In the genomic region with DNA sequence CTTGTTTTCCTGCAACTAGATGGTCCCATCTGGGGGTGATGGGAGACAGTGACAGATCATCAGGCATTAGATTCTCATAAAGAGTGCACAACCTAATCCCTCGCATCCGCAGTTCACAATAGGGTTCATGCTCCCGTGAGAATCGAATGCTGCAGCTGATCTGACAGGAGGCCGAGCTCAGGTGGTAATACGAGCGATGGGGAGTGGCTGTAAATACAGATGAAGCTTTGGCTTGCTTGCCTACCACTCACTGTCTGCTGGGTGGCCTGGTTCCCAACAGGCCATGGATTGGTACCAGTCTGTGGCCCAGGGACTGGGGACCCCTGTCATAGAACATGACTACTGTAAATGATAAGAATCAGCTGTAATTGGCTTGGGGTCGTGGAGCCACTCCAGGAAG, we compare ENCODE assay signal across 22 cellular contexts. TPM values are rescaled to one million over a fixed set of nuclear protein-coding genes. Genes with fewer than 3 reads are reported as not detected.
A peak's percentile ranks its signal among the peaks of the same experiment; 100 is the strongest.
DNase-seq lines count a peak whose midpoint lies in the region; TF ChIP-seq lines count a peak whose summit lies in the region.
"Had no signal": no experiment of that assay in that cellular context is flagged by ENCODE, and none has a peak within 500 bp of the region (broad histone marks: within the 10 kb centered on the region; RNA-seq: fewer than 3 reads in every experiment).

No MANE protein-coding gene starts in this region.

- DNase-seq in activated CD4-positive, alpha-beta T cell treated with anti-CD3 and anti-CD28 coated beads, Interleukin-2, amount 10 ng/mL, durations not matched to agents 7 days and 5 days = no peak
- no peak for DNase-seq in activated CD4-positive, alpha-beta T cell treated with anti-CD3 and anti-CD28 coated beads, Interleukin-2, amount 50 U/mL, for 48 hours
- DNase-seq in HL-60 (ENCODE audit: low read depth in 1 of 2, low spot score in 1 of 2) (no peak), spleen (peak; percentile 51), HEK293T (ENCODE audit: extremely low spot score) (no peak)
- no peak for DNase-seq in activated naive CD8-positive, alpha-beta T cell treated with anti-CD3 and anti-CD28 coated beads for 36 hours
- no peak for DNase-seq in central memory CD4-positive, alpha-beta T cell
- DNase-seq in activated CD8-positive, alpha-beta memory T cell treated with anti-CD3 and anti-CD28 coated beads for 24 hours = no peak
- DNase-seq: anterior cingulate cortex, NCI-H187, NCI-H226, ovary, stomach had no signal

- H3K4me3 ChIP-seq in HL-60 (replicated peaks; ENCODE audit: insufficient read depth, low read length) (no peak overlapping the region), spleen (no peak overlapping the region)
- H3K4me3 ChIP-seq: A549, ovary, stomach had no signal

- H3K4me1 Mint-ChIP-seq in activated CD4-positive, alpha-beta T cell treated with anti-CD3 and anti-CD28 coated beads, Interleukin-2, amount 10 ng/mL, durations not matched to agents 7 days and 5 days = peaks cover 41% of the 10 kb centered on the region
- peaks cover 28% of the 10 kb centered on the region for H3K4me1 Mint-ChIP-seq in activated naive CD8-positive, alpha-beta T cell treated with anti-CD3 and anti-CD28 coated beads for 36 hours

- H3K36me3 Mint-ChIP-seq in activated CD4-positive, alpha-beta T cell treated with anti-CD3 and anti-CD28 coated beads, Interleukin-2, amount 10 ng/mL, durations not matched to agents 7 days and 5 days (ENCODE audit: low read depth) = peaks cover 4% of the 10 kb centered on the region
- H3K36me3 Mint-ChIP-seq in activated naive CD8-positive, alpha-beta T cell treated with anti-CD3 and anti-CD28 coated beads for 36 hours = peaks cover 4% of the 10 kb centered on the region

- H3K27ac Mint-ChIP-seq in activated CD4-positive, alpha-beta T cell treated with anti-CD3 and anti-CD28 coated beads, Interleukin-2, amount 10 ng/mL, durations not matched to agents 7 days and 5 days = peak overlapping the region; percentile 88
- peak overlapping the region; percentile 89 for H3K27ac Mint-ChIP-seq in activated naive CD8-positive, alpha-beta T cell treated with anti-CD3 and anti-CD28 coated beads for 36 hours

- peak overlapping the region; percentile 24 for H3K4me3 Mint-ChIP-seq in activated CD4-positive, alpha-beta T cell treated with anti-CD3 and anti-CD28 coated beads, Interleukin-2, amount 10 ng/mL, durations not matched to agents 7 days and 5 days
- no peak overlapping the region for H3K4me3 Mint-ChIP-seq in activated naive CD8-positive, alpha-beta T cell treated with anti-CD3 and anti-CD28 coated beads for 36 hours

- H3K9me3 Mint-ChIP-seq in activated CD4-positive, alpha-beta T cell treated with anti-CD3 and anti-CD28 coated beads, Interleukin-2, amount 10 ng/mL, durations not matched to agents 7 days and 5 days = peaks cover 4% of the 10 kb centered on the region
- H3K9me3 Mint-ChIP-seq in activated naive CD8-positive, alpha-beta T cell treated with anti-CD3 and anti-CD28 coated beads for 36 hours = peaks cover 2% of the 10 kb centered on the region

- H3K36me3 ChIP-seq in spleen = no peaks in the 10 kb centered on the region
- H3K36me3 ChIP-seq: ovary, stomach had no signal

- no peaks in the 10 kb centered on the region for H3K27me3 Mint-ChIP-seq in activated CD4-positive, alpha-beta T cell treated with anti-CD3 and anti-CD28 coated beads, Interleukin-2, amount 10 ng/mL, durations not matched to agents 7 days and 5 days
- H3K27me3 Mint-ChIP-seq in activated naive CD8-positive, alpha-beta T cell treated with anti-CD3 and anti-CD28 coated beads for 36 hours = no peaks in the 10 kb centered on the region

- no peaks in the 10 kb centered on the region for H3K27me3 ChIP-seq in HL-60 (ENCODE audit: insufficient read depth, poor library complexity, severe bottlenecking)
- H3K27me3 ChIP-seq in spleen (replicated peaks in 1 of 7) = no peaks in the 10 kb centered on the region
- H3K27me3 ChIP-seq: ovary, stomach had no signal

- TF ChIP-seq CTCF in HL-60 (IDR thresholded peaks at IDR 0.05; ENCODE audit: insufficient read depth, low read length) = no peak
- no peak for TF ChIP-seq CTCF in spleen (IDR thresholded peaks at IDR 0.05 in 8 of 11, conservative IDR thresholded peaks at IDR 0.05 in 3 of 11)

- CTCF ChIA-PET in activated CD4-positive, alpha-beta T cell treated with anti-CD3 and anti-CD28 coated beads, Interleukin-2, amount 10 ng/mL, durations not matched to agents 7 days and 5 days (lab: Charles Lee) = interaction anchor here (0.7 to 10.2 kb wide), 7 partner anchors 12 to 1518 kb away, joined by 3 to 58 read pairs (median 4); no protein-coding TSS in a partner anchor
- CTCF ChIA-PET in HEK293T (lab: Yijun Ruan, JAX) = interaction anchor here (0.5 to 1.3 kb wide), 2 partner anchors 25 to 101 kb away, joined by 3 read pairs; no protein-coding TSS in a partner anchor

- peaks cover 0 to 45% (median 17%) of the 10 kb centered on the region in 6 donors for H3K4me1 ChIP-seq in spleen
- H3K4me1 ChIP-seq: stomach had no signal

- peak overlapping the region; percentile 78 for H3K27ac ChIP-seq in HL-60 (replicated peaks)
- H3K27ac ChIP-seq in spleen = peak overlapping the region in 5 of 8 donors; percentile 26 to 75 (median 54)
- H3K27ac ChIP-seq: A549, ovary, stomach had no signal

- TF ChIP-seq POLR2A in spleen (IDR thresholded peaks at IDR 0.05) = no peak

- POLR2A ChIA-PET in activated CD4-positive, alpha-beta T cell treated with anti-CD3 and anti-CD28 coated beads, Interleukin-2, amount 10 ng/mL, durations not matched to agents 7 days and 5 days (lab: Charles Lee) = interaction anchor here (0.6 to 2.5 kb wide), 2 partner anchors 17 to 78 kb away, joined by 3 to 12 read pairs; no protein-coding TSS in a partner anchor
- POLR2A ChIA-PET in HEK293T (lab: Yijun Ruan, JAX) = interaction anchor here (4.6 kb wide), 1 partner anchor 17 kb away, joined by 23 read pairs; no protein-coding TSS in a partner anchor

- H3K9me3 ChIP-seq in spleen = no peaks in the 10 kb centered on the region
- H3K9me3 ChIP-seq: A549, ovary, stomach had no signal

- 78 to 91% (median 85%) methylated on average over 7 to 8 of the region's 8 CpGs for WGBS in spleen, 5 donors

- intact Hi-C loops in spleen (cut with DNase I; ENCODE audit: low total_unique reads) = no loop called here

TF ChIP-seq in HEK293T, 16 proteins besides CTCF, POLR2A, EP300 and RAD21:
- no peak for TF ChIP-seq NFRKB (IDR thresholded peaks at IDR 0.05)
- TF ChIP-seq LEF1 (IDR thresholded peaks at IDR 0.05; ENCODE audit: borderline replicate concordance) = no peak
- TF ChIP-seq ZNF384 (IDR thresholded peaks at IDR 0.05) = no peak
- no peak for TF ChIP-seq ELF4 (IDR thresholded peaks at IDR 0.05)
- no peak for TF ChIP-seq TARDBP (IDR thresholded peaks at IDR 0.05)
- TF ChIP-seq FOXA1 (IDR thresholded peaks at IDR 0.05) = no peak
- no peak for TF ChIP-seq CTBP1 (IDR thresholded peaks at IDR 0.05; ENCODE audit: borderline replicate concordance)
- no peak for TF ChIP-seq L3MBTL2 (conservative IDR thresholded peaks at IDR 0.05)
- no peak for TF ChIP-seq ARNT (IDR thresholded peaks at IDR 0.05)
- TF ChIP-seq BHLHE40 (IDR thresholded peaks at IDR 0.05; ENCODE audit: borderline replicate concordance) = no peak
- TF ChIP-seq FOXM1 (IDR thresholded peaks at IDR 0.05; ENCODE audit: borderline replicate concordance) = no peak
- TF ChIP-seq FOXK2 (IDR thresholded peaks at IDR 0.05) = no peak
- no peak for TF ChIP-seq PKNOX1 (IDR thresholded peaks at IDR 0.05)
- TF ChIP-seq HDGF (IDR thresholded peaks at IDR 0.05; ENCODE audit: borderline replicate concordance) = no peak
- TF ChIP-seq SP1 (IDR thresholded peaks at IDR 0.05) = no peak
- no peak for TF ChIP-seq SUZ12 (IDR thresholded peaks at IDR 0.05)

RNA-seq across cellular contexts. Expression of gene WDR88, which starts 28.0 kb away (rescaled TPM):
- under 1 TPM in 1 of 2 experiments, not detected in 1; 0.27 TPM for total RNA-seq in activated CD4-positive, alpha-beta T cell treated with anti-CD3 and anti-CD28 coated beads, Interleukin-2, amount 10 ng/mL, durations not matched to agents 7 days and 5 days
- total RNA-seq in activated naive CD8-positive, alpha-beta T cell treated with anti-CD3 and anti-CD28 coated beads for 36 hours = under 1 TPM in 1 of 2 experiments, not detected in 1; 0.16 TPM
- total RNA-seq in spleen = not detected
- polyA plus RNA-seq in spleen = under 1 TPM in 1 of 3 donors, not detected in 2; 0.07 TPM
- total RNA-seq: frontal cortex, kidney epithelial cell, lung microvascular endothelial cell, myocyte, sciatic nerve, stomach, ureter had no signal
- polyA plus RNA-seq: BJ, esophagus, ovary, stomach had no signal

RNA-seq across cellular contexts. Expression of gene LRP3, which starts 34.2 kb away (rescaled TPM):
- total RNA-seq in activated CD4-positive, alpha-beta T cell treated with anti-CD3 and anti-CD28 coated beads, Interleukin-2, amount 10 ng/mL, durations not matched to agents 7 days and 5 days = under 1 TPM; 0.08 to 0.20 TPM
- under 1 TPM; 0.44 to 0.91 TPM for total RNA-seq in activated naive CD8-positive, alpha-beta T cell treated with anti-CD3 and anti-CD28 coated beads for 36 hours
- total RNA-seq in spleen = 10 to 100 TPM in 3 of 7 donors, 1 to 10 TPM in 4; 7.9 to 12.8 (median 9.8) TPM
- 1 to 10 TPM; 1.4 to 6.4 (median 2.5) TPM for polyA plus RNA-seq in spleen

Comparison
In these comparisons a context has a peak if more than half of its experiments do, and no peak if none do; other contexts are left out.
1. RNA of gene LRP3, which starts 34.2 kb away (total RNA-seq): 7.9 to 12.8 TPM in spleen; 0.44 to 0.91 TPM in activated naive CD8-positive, alpha-beta T cell treated with anti-CD3 and anti-CD28 coated beads for 36 hours and 0.08 to 0.20 TPM in activated CD4-positive, alpha-beta T cell treated with anti-CD3 and anti-CD28 coated beads, Interleukin-2, amount 10 ng/mL, durations not matched to agents 7 days and 5 days; every median in the first group is over 4 times any median in the second.